In the genomic region with DNA sequence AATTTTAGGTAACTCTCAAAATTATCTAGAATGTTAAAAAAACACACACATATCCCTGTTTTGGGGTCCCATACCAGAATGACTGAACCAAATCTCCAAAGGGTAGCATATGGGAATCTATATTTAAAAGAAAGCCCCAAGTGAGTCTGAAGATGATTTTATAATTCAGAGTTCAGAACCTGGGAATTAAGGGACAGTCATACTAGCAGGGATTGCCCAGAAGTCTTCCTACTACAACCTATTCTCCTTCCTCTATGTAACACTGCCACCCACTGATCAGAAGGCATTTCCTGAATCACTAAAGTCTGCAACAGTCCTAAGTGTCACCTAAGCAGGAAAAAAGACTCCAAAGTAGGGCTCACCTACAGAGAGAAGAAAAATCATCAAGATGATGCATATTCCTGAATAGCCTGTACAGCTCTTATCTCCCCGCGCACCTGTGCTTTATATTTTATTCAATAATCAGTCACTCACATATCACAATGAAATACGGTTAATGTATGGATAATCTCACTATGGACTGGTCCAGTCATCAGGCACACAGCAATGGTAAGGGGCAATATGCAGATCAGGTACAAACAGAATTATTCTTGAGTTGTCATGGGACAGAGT, we compare ENCODE assay signal across 9 cellular contexts. TPM values are rescaled to one million over a fixed set of nuclear protein-coding genes. Genes with fewer than 3 reads are reported as not detected.
DNase-seq lines count a peak whose midpoint lies in the region; ATAC-seq and TF ChIP-seq lines count a peak whose summit lies in the region.
"Had no signal": no experiment of that assay in that cellular context is flagged by ENCODE, and none has a peak within 500 bp of the region (broad histone marks: within the 10 kb centered on the region; RNA-seq: fewer than 3 reads in every experiment).

No MANE protein-coding gene starts in this region.

- no peak overlapping the region for H3K27ac Mint-ChIP-seq in activated B cell treated with CpG ODN at 0.5 μM for 24 hours
- H3K27ac Mint-ChIP-seq in stimulated activated memory B cell treated with anti-CD40 and anti-IgM and Interleukin-4, amounts not matched to agents 10 μg/mL and 1 μg/mL and 100 μg/mL, for 72 hours: no peak overlapping the region

- 91 to 94% (median 93%) methylated on average over 3 of the region's 3 CpGs for WGBS in heart left ventricle, 4 donors

- no peaks in the 10 kb centered on the region for H3K36me3 ChIP-seq in heart left ventricle
- H3K36me3 ChIP-seq: BLaER1 had no signal

- no peak overlapping the region for H3K4me3 ChIP-seq in heart left ventricle
- H3K4me3 ChIP-seq: BLaER1 had no signal

- POLR2A ChIA-PET in activated B cell treated with CpG ODN at 0.5 μM for 24 hours (lab: Charles Lee): interaction anchor here (2.9 to 3.0 kb wide), 2 partner anchors 29 to 63 kb away, joined by 22 to 29 read pairs; no protein-coding TSS in a partner anchor

- peak; percentile 22 for ATAC-seq in GM19397 (IDR thresholded peaks at IDR 0.05; ENCODE audit: unreplicated experiment)
- no peak for ATAC-seq in activated B cell treated with CpG ODN at 0.5 μM for 24 hours (ENCODE audit: low read depth)
- peak in 3 of 4 donors; percentile 47 to 82 (median 81) for ATAC-seq in heart left ventricle
- no peak for ATAC-seq in stimulated activated memory B cell treated with anti-CD40 and anti-IgM and Interleukin-4, amounts not matched to agents 10 μg/mL and 1 μg/mL and 100 μg/mL, for 72 hours

- H3K4me3 Mint-ChIP-seq in activated B cell treated with CpG ODN at 0.5 μM for 24 hours: peak overlapping the region; percentile 74
- peak overlapping the region; percentile 47 for H3K4me3 Mint-ChIP-seq in stimulated activated memory B cell treated with anti-CD40 and anti-IgM and Interleukin-4, amounts not matched to agents 10 μg/mL and 1 μg/mL and 100 μg/mL, for 72 hours

- H3K4me1 ChIP-seq in heart left ventricle: no peaks in the 10 kb centered on the region

- intact Hi-C loops in activated B cell treated with CpG ODN at 0.5 μM for 24 hours (cut with micrococcal nuclease): loop anchor here (1.0 to 2.0 kb wide), 5 partner anchors 16 to 439 kb away; no protein-coding TSS in a partner anchor
- intact Hi-C loops in heart left ventricle (cut with DNase I): no loop called here

- CTCF ChIA-PET in activated B cell treated with CpG ODN at 0.5 μM for 24 hours (lab: Charles Lee): interaction anchor here (0.8 to 7.4 kb wide), 8 partner anchors 26 to 439 kb away, joined by 3 to 109 read pairs (median 11); no protein-coding TSS in a partner anchor

- no peak for TF ChIP-seq CTCF in activated B cell treated with CpG ODN at 0.5 μM for 24 hours (IDR thresholded peaks at IDR 0.05)
- TF ChIP-seq CTCF in heart left ventricle (IDR thresholded peaks at IDR 0.05): peak in 9 of 12 donors; percentile 8 to 50 (median 32)

- peak overlapping the region in 1 of 12 donors; percentile 71 for H3K27ac ChIP-seq in heart left ventricle
- H3K27ac ChIP-seq: BLaER1 had no signal

- TF ChIP-seq POLR2A in heart left ventricle (IDR thresholded peaks at IDR 0.05): no peak

- H3K4me1 Mint-ChIP-seq in activated B cell treated with CpG ODN at 0.5 μM for 24 hours: peaks cover 45% of the 10 kb centered on the region
- H3K4me1 Mint-ChIP-seq in stimulated activated memory B cell treated with anti-CD40 and anti-IgM and Interleukin-4, amounts not matched to agents 10 μg/mL and 1 μg/mL and 100 μg/mL, for 72 hours: peaks cover 25% of the 10 kb centered on the region

- H3K36me3 Mint-ChIP-seq in activated B cell treated with CpG ODN at 0.5 μM for 24 hours (ENCODE audit: low read depth): peaks cover 57% of the 10 kb centered on the region
- peaks cover 22% of the 10 kb centered on the region for H3K36me3 Mint-ChIP-seq in stimulated activated memory B cell treated with anti-CD40 and anti-IgM and Interleukin-4, amounts not matched to agents 10 μg/mL and 1 μg/mL and 100 μg/mL, for 72 hours

- H3K9me3 Mint-ChIP-seq in activated B cell treated with CpG ODN at 0.5 μM for 24 hours: no peaks in the 10 kb centered on the region
- H3K9me3 Mint-ChIP-seq in stimulated activated memory B cell treated with anti-CD40 and anti-IgM and Interleukin-4, amounts not matched to agents 10 μg/mL and 1 μg/mL and 100 μg/mL, for 72 hours: no peaks in the 10 kb centered on the region

- H3K27me3 Mint-ChIP-seq in activated B cell treated with CpG ODN at 0.5 μM for 24 hours: peaks cover 2% of the 10 kb centered on the region
- no peaks in the 10 kb centered on the region for H3K27me3 Mint-ChIP-seq in stimulated activated memory B cell treated with anti-CD40 and anti-IgM and Interleukin-4, amounts not matched to agents 10 μg/mL and 1 μg/mL and 100 μg/mL, for 72 hours

- H3K27me3 ChIP-seq in heart left ventricle: no peaks in the 10 kb centered on the region
- H3K27me3 ChIP-seq: BLaER1 had no signal

- DNase-seq in NCI-H146 (lab: John Stamatoyannopoulos, UW): peak; percentile 5
- no peak for DNase-seq in NCI-H146 treated with DMSO at 0.1 percent for 48 hours (lab: John Stamatoyannopoulos, UW; ENCODE audit: unreplicated experiment)
- peak; percentile 25 for DNase-seq in HS-5 (ENCODE audit: low read depth)
- DNase-seq in activated B cell treated with CpG ODN at 0.5 μM for 24 hours: no peak
- no peak for DNase-seq in heart left ventricle
- DNase-seq in NCI-H1105 (lab: John Stamatoyannopoulos, UW): no peak

- no peaks in the 10 kb centered on the region for H3K9me3 ChIP-seq in heart left ventricle
- H3K9me3 ChIP-seq: BLaER1 had no signal

RNA-seq across cellular contexts. Expression of gene RGS1, which starts 4.9 kb away (rescaled TPM):
- 52.9 and 56.8 TPM in 2 replicates for total RNA-seq in activated B cell treated with CpG ODN at 0.5 μM for 24 hours
- total RNA-seq in heart left ventricle: 10 to 100 TPM in 1 of 9 donors, 1 to 10 TPM in 3, under 1 TPM in 4, not detected in 1; 0.28 to 20.4 (median 0.98) TPM
- 1 to 10 TPM in 1 of 2 donors, under 1 TPM in 1; 0.91 to 6.3 TPM for polyA plus RNA-seq in heart left ventricle

RNA-seq across cellular contexts. Expression of gene RGS13, which starts 55.5 kb away (rescaled TPM):
- total RNA-seq in activated B cell treated with CpG ODN at 0.5 μM for 24 hours: 0.49 and 0.60 TPM in 2 replicates
- total RNA-seq in heart left ventricle: under 1 TPM in 3 of 9 donors, not detected in 6; 0.17 to 0.45 (median 0.19) TPM
- polyA plus RNA-seq in heart left ventricle: not detected

Comparison
In these comparisons a context has a peak if more than half of its experiments do, and no peak if none do; other contexts are left out.
1. DNase-seq: peak in NCI-H146 (single experiment) and HS-5 (single experiment); none in NCI-H146 treated with DMSO at 0.1 percent for 48 hours (single experiment), activated B cell treated with CpG ODN at 0.5 μM for 24 hours (single experiment), heart left ventricle (0 of 5) and NCI-H1105 (single experiment).
2. ATAC-seq: peak in GM19397 (single experiment) and heart left ventricle (3 of 4); none in activated B cell treated with CpG ODN at 0.5 μM for 24 hours (single experiment) and stimulated activated memory B cell treated with anti-CD40 and anti-IgM and Interleukin-4, amounts not matched to agents 10 μg/mL and 1 μg/mL and 100 μg/mL, for 72 hours (single experiment).